ENCODE assay signal across 11 cellular contexts in genomic region chr15:67784057-67784781, GRCh38. TPM values are rescaled to one million over a fixed set of nuclear protein-coding genes. Genes with fewer than 3 reads are reported as not detected.
DNase-seq lines count a peak whose midpoint lies in the region; ATAC-seq and TF ChIP-seq lines count a peak whose summit lies in the region.
"Had no signal": no experiment of that assay in that cellular context is flagged by ENCODE, and none has a peak within 500 bp of the region (broad histone marks: within the 10 kb centered on the region; RNA-seq: fewer than 3 reads in every experiment).

No MANE protein-coding gene starts in this region.

- DNase-seq in GM10248 (ENCODE audit: extremely low spot score) (peak; percentile 73), SKM-1 treated with dmso at 0.1 percent for 144 hours (lab: John Stamatoyannopoulos, UW; ENCODE audit: unreplicated experiment) (peak; percentile 56), testis (no peak), cerebellar nuclear complex (lab: John Stamatoyannopoulos, UW) (no peak), NCI-H2227 treated with DMSO at 0.1 percent for 48 hours (lab: John Stamatoyannopoulos, UW) (no peak), RKO (ENCODE audit: low spot score) (no peak)
- DNase-seq: activated naive CD8-positive, alpha-beta T cell treated with anti-CD3 and anti-CD28 coated beads, Interleukin-2, amount 10 ng/mL, durations not matched to agents 7 days and 5 days had no signal

- H3K4me3 ChIP-seq in testis: no peak overlapping the region

- H3K4me1 ChIP-seq in testis: no peaks in the 10 kb centered on the region

- TF ChIP-seq CTCF in GM10248 (IDR thresholded peaks at IDR 0.05; ENCODE audit: control extremely low read depth, extremely low read depth, low read depth, missing control alignments) (no peak), testis (IDR thresholded peaks at IDR 0.05) (no peak)

- no peak for TF ChIP-seq POLR2A in testis (IDR thresholded peaks at IDR 0.05)

- no peaks in the 10 kb centered on the region for H3K27me3 ChIP-seq in testis

- H3K36me3 ChIP-seq in testis (ENCODE audit: low read depth, missing control alignments): no peaks in the 10 kb centered on the region

- no peak overlapping the region for H3K27ac ChIP-seq in testis

- peak; percentile 80 for ATAC-seq in GM19452 (IDR thresholded peaks at IDR 0.05; ENCODE audit: unreplicated experiment)
- ATAC-seq in HG03378 (IDR thresholded peaks at IDR 0.05; ENCODE audit: unreplicated experiment): peak; percentile 84
- ATAC-seq: HCT116 had no signal

- intact Hi-C loops in testis (cut with DNase I; ENCODE audit: low total_unique reads): no loop called here

- 89 to 95% methylated on average over 2 to 4 of the region's 4 CpGs for WGBS in testis, 2 donors

- CTCF ChIA-PET in GM10248 (lab: Yijun Ruan, JAX): interaction anchor here (0.9 to 2.9 kb wide), 6 partner anchors 9 to 51 kb away, joined by 3 to 8 read pairs (median 4); no protein-coding TSS in a partner anchor

- no peaks in the 10 kb centered on the region for H3K9me3 ChIP-seq in testis

- POLR2A ChIA-PET in GM10248 (lab: Yijun Ruan, JAX): no interaction called here

RNA-seq across cellular contexts. Expression of gene SKOR1, which starts 41.1 kb away (rescaled TPM):
- 1 to 10 TPM; 1.1 to 2.2 TPM for total RNA-seq in testis
- polyA plus RNA-seq in testis (ENCODE audit: insufficient read depth, low read depth, low replicate concordance): 1.3 TPM

RNA-seq across cellular contexts. Expression of gene RNU6-1, which starts 55.6 kb away (rescaled TPM):
- not detected for total RNA-seq in testis
- not detected for polyA plus RNA-seq in testis (ENCODE audit: insufficient read depth, low read depth, low replicate concordance)
- total RNA-seq: activated naive CD8-positive, alpha-beta T cell treated with anti-CD3 and anti-CD28 coated beads, Interleukin-2, amount 10 ng/mL, durations not matched to agents 7 days and 5 days; lung microvascular endothelial cell had no signal

Comparison
In these comparisons a context has a peak if more than half of its experiments do, and no peak if none do; other contexts are left out.
1. DNase-seq: peak in GM10248 (single experiment) and SKM-1 treated with dmso at 0.1 percent for 144 hours (single experiment); none in testis (single experiment), cerebellar nuclear complex (0 of 2), NCI-H2227 treated with DMSO at 0.1 percent for 48 hours (single experiment) and RKO (single experiment).